In the genomic region with DNA sequence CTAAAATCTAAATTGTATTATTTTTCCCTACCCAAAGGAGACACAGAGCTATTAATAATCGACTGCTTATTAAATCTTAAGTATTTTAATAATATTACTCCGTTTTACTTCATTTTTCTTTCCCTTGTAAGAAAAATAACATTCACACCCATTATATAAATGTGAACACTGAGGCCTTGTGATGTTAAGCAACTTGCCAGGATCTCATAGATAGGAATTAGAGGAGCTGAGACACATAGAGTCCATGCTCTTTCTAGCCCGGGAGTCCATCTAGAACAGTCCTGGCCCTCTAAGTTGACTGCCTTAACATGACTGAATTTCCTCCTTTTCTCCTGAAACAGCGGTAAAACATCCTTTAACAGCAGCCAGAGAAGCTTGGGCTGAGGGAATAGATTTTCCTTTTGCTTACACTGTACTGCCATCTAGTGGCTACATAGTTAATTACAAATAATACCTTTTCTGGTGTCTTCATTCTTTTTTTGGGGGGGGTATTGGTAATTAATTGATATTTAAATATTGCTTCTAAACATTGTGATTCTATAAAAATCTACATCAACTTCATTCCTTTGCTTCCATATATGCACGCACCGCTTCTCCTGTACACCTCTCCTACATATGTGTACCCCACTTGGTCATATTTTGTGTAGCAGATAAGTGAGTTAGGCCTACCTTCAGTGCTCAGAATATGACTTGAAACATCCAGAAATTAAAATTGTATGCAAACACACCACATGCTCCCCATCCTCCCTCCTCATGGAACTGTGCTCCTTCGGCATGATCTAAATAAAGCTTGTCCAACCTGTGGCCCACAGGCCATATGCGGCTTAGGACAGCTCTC, we compare ENCODE assay signal across 9 cellular contexts.
DNase-seq lines count a peak whose midpoint lies in the region; ATAC-seq and TF ChIP-seq lines count a peak whose summit lies in the region.
"Had no signal": no experiment of that assay in that cellular context is flagged by ENCODE, and none has a peak within 500 bp of the region (broad histone marks: within the 10 kb centered on the region; RNA-seq: fewer than 3 reads in every experiment).

No MANE protein-coding gene starts in this region.

- ATAC-seq in GM21717 (IDR thresholded peaks at IDR 0.05; ENCODE audit: unreplicated experiment): peak; percentile 57

- H3K36me3 ChIP-seq in DOHH2 (ENCODE audit: control insufficient read depth, low read length): no peaks in the 10 kb centered on the region

- H4K20me1 ChIP-seq in DOHH2 (ENCODE audit: control insufficient read depth, insufficient read depth, low read depth, low read length): no peaks in the 10 kb centered on the region

- no peak overlapping the region for H3K4me3 ChIP-seq in DOHH2 (ENCODE audit: low read length)
- no peak overlapping the region for H3K4me3 ChIP-seq in LNCaP clone FGC (ENCODE audit: low read depth, low read length)

- H3K4me2 ChIP-seq in DOHH2 (ENCODE audit: low read length): no peak overlapping the region

- peaks cover 5% of the 10 kb centered on the region for H3K4me1 Mint-ChIP-seq in progenitor cell of endocrine pancreas (ENCODE audit: low read depth)
- H3K4me1 Mint-ChIP-seq: activated B cell treated with CpG ODN at 0.5 μM for 24 hours had no signal

- in situ Hi-C loops in SK-MEL-5 (cut with HindIII; ENCODE audit: low pct_unique_long_range_greater_than_20kb, low sequenced_read_pairs): no loop called here

- TF ChIP-seq CTCF in DOHH2 (IDR thresholded peaks at IDR 0.05; ENCODE audit: low read depth, low read length, poor library complexity, severe bottlenecking): peak; percentile 60
- peak; percentile 44; the same call in 1 of the 2 replicates for TF ChIP-seq CTCF in LNCaP clone FGC (IDR thresholded peaks at IDR 0.05; ENCODE audit: control insufficient read depth, extremely low read depth, insufficient read depth)
- TF ChIP-seq CTCF in progenitor cell of endocrine pancreas (IDR thresholded peaks at IDR 0.05; ENCODE audit: unreplicated experiment): peak; percentile 89

- no peak overlapping the region for H3K27ac Mint-ChIP-seq in progenitor cell of endocrine pancreas
- H3K27ac Mint-ChIP-seq: activated B cell treated with CpG ODN at 0.5 μM for 24 hours had no signal

- H3K27me3 Mint-ChIP-seq in progenitor cell of endocrine pancreas: no peaks in the 10 kb centered on the region

- H3K4me3 Mint-ChIP-seq in progenitor cell of endocrine pancreas (ENCODE audit: low read depth): no peak overlapping the region
- H3K4me3 Mint-ChIP-seq: activated B cell treated with CpG ODN at 0.5 μM for 24 hours had no signal

- H3F3A ChIP-seq in DOHH2 (ENCODE audit: control insufficient read depth, insufficient read depth): no peaks in the 10 kb centered on the region

- H3K9me3 ChIP-seq in DOHH2 (ENCODE audit: control insufficient read depth, insufficient read depth, low read length): no peaks in the 10 kb centered on the region

- H3K79me2 ChIP-seq in DOHH2 (ENCODE audit: control insufficient read depth, low read length): no peaks in the 10 kb centered on the region

- no peaks in the 10 kb centered on the region for H3K4me1 ChIP-seq in DOHH2 (ENCODE audit: control insufficient read depth, low read length)

- no peak overlapping the region for H3K27ac ChIP-seq in DOHH2 (ENCODE audit: low read depth, low read length)

- no peaks in the 10 kb centered on the region for H3K9me2 ChIP-seq in DOHH2 (replicated peaks; ENCODE audit: control insufficient read depth, low read length)

- no peaks in the 10 kb centered on the region for H3K36me3 Mint-ChIP-seq in progenitor cell of endocrine pancreas (ENCODE audit: insufficient read depth)

- DNase-seq in LNCaP clone FGC (ENCODE audit: low read depth) (no peak), SK-MEL-5 (ENCODE audit: low read depth, low spot score) (peak; percentile 60), fibroblast of peridontal ligament (ENCODE audit: extremely low read depth) (peak; percentile 70), progenitor cell of endocrine pancreas (ENCODE audit: low spot score, unreplicated experiment) (no peak)
- DNase-seq in activated T-cell treated with anti-CD3 and anti-CD28 coated beads, Interleukin-2, amount 50 U/mL, for 1 hour: no peak
- no peak for DNase-seq in activated CD4-positive, alpha-beta T cell treated with anti-CD3 and anti-CD28 coated beads for 48 hours
- DNase-seq: activated B cell treated with CpG ODN at 0.5 μM for 24 hours had no signal

- no peaks in the 10 kb centered on the region for H3K27me3 ChIP-seq in DOHH2 (ENCODE audit: control insufficient read depth, low read length)

- H3K9me3 Mint-ChIP-seq in progenitor cell of endocrine pancreas (ENCODE audit: low read depth): peaks cover 3% of the 10 kb centered on the region
- H3K9me3 Mint-ChIP-seq: activated B cell treated with CpG ODN at 0.5 μM for 24 hours had no signal

Comparison
In these comparisons a context has a peak if more than half of its experiments do, and no peak if none do; other contexts are left out.
1. DNase-seq: peak in SK-MEL-5 (single experiment) and fibroblast of peridontal ligament (single experiment); none in LNCaP clone FGC (single experiment), progenitor cell of endocrine pancreas (single experiment), activated T-cell treated with anti-CD3 and anti-CD28 coated beads, Interleukin-2, amount 50 U/mL, for 1 hour (single experiment) and activated CD4-positive, alpha-beta T cell treated with anti-CD3 and anti-CD28 coated beads for 48 hours (single experiment).
2. Peak in every context shown above with its lines, with median percentiles within 50 percentile points of each other: CTCF ChIP-seq.